18 cellular contexts compared by ENCODE assay signal in the genomic region with DNA sequence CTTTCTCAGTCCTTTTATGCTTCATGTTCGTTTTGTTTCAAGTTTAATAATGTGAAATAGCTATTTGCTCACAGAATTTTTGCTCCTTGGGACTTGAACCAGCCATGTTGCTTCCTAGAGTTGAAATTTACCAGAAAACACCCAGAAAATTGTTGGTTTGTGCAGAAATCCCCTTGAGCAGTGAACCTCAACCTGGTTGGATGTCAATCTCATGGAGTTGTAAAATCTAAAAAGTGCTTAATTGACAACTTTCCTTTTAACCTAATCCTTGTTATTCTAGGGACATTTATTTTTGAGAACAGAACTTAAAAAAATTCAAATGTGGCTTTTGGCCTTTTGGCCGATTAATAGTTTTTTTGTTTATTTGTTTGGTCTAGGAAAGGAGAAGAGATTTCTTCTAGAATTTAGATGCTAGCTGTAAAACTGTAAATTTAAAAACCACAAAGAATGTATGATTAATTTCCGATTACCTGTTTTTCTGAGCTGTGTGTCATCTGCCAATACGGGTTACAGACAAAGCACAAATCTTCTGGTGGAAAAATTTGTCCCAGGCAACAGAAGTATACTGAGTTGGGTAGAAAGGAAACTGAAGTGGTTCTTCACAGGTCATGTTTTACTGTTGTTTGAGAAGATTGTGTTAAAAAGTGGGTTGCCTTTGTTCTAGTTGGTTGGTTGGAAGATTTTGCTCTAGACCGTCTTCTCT.
A peak's percentile ranks its signal among the peaks of the same experiment; 100 is the strongest.
DNase-seq lines count a peak whose midpoint lies in the region; ATAC-seq and TF ChIP-seq lines count a peak whose summit lies in the region.
"Had no signal": no experiment of that assay in that cellular context is flagged by ENCODE, and none has a peak within 500 bp of the region (broad histone marks: within the 10 kb centered on the region; RNA-seq: fewer than 3 reads in every experiment).

No MANE protein-coding gene starts in this region.

- no peak overlapping the region for H3K4me2 ChIP-seq in PC-9
- no peak overlapping the region for H3K4me2 ChIP-seq in mammary epithelial cell (ENCODE audit: insufficient read depth, low read depth, low read length)

- H3K9me3 ChIP-seq in PC-9 (ENCODE audit: insufficient read depth, low read depth) (no peaks in the 10 kb centered on the region), mammary epithelial cell (replicated peaks; ENCODE audit: insufficient read depth, low read length) (no peaks in the 10 kb centered on the region)
- H3K9me3 ChIP-seq: ascending aorta, SJSA1, upper lobe of right lung had no signal

- H3K36me3 Mint-ChIP-seq in activated CD4-positive, alpha-beta T cell treated with anti-CD3 and anti-CD28 coated beads, Interleukin-2, amount 10 ng/mL, durations not matched to agents 24 days and 14 days (ENCODE audit: low read depth) = peaks cover 46% of the 10 kb centered on the region
- peaks cover 34% of the 10 kb centered on the region for H3K36me3 Mint-ChIP-seq in stimulated activated effector memory CD8-positive, alpha-beta T cell treated with anti-CD3 and anti-CD28 coated beads, Interleukin-12 subunit alpha, Interleukin-12 subunit beta, amount 100 ng/mL, for 72 hours

- no peak for TF ChIP-seq CTCF in PC-9 (conservative IDR thresholded peaks at IDR 0.05)
- no peak for TF ChIP-seq CTCF in mammary epithelial cell (conservative IDR thresholded peaks at IDR 0.05 in 1 of 2, IDR thresholded peaks at IDR 0.05 in 1 of 2; ENCODE audit: extremely low read depth in 1 of 2, insufficient read depth in 1 of 2, low read depth in 1 of 2, low read length in 2 of 2)

- in situ Hi-C loops in mammary epithelial cell (cut with MboI; ENCODE audit: low sequenced_read_pairs in 2 of 2) = no loop called here

- H3K27me3 ChIP-seq in PC-9 (ENCODE audit: insufficient read depth, low read depth) (no peaks in the 10 kb centered on the region), mammary epithelial cell (ENCODE audit: insufficient read depth, low read length) (no peaks in the 10 kb centered on the region)
- H3K27me3 ChIP-seq: ascending aorta, SJSA1, upper lobe of right lung had no signal

- H3K9me3 Mint-ChIP-seq in activated CD4-positive, alpha-beta T cell treated with anti-CD3 and anti-CD28 coated beads, Interleukin-2, amount 10 ng/mL, durations not matched to agents 24 days and 14 days = peaks cover 15% of the 10 kb centered on the region
- no peaks in the 10 kb centered on the region for H3K9me3 Mint-ChIP-seq in stimulated activated effector memory CD8-positive, alpha-beta T cell treated with anti-CD3 and anti-CD28 coated beads, Interleukin-12 subunit alpha, Interleukin-12 subunit beta, amount 100 ng/mL, for 72 hours

- H3K36me3 ChIP-seq in PC-9 (ENCODE audit: low read depth) (peaks cover 21% of the 10 kb centered on the region), mammary epithelial cell (ENCODE audit: insufficient read depth, low read length) (no peaks in the 10 kb centered on the region)
- H3K36me3 ChIP-seq: upper lobe of right lung had no signal

- peaks cover 28% of the 10 kb centered on the region for H3K4me1 Mint-ChIP-seq in activated CD4-positive, alpha-beta T cell treated with anti-CD3 and anti-CD28 coated beads, Interleukin-2, amount 10 ng/mL, durations not matched to agents 24 days and 14 days
- H3K4me1 Mint-ChIP-seq in stimulated activated effector memory CD8-positive, alpha-beta T cell treated with anti-CD3 and anti-CD28 coated beads, Interleukin-12 subunit alpha, Interleukin-12 subunit beta, amount 100 ng/mL, for 72 hours = peaks cover 27% of the 10 kb centered on the region

- H3K4me1 ChIP-seq in PC-9 (replicated peaks; ENCODE audit: insufficient read depth) (no peaks in the 10 kb centered on the region), mammary epithelial cell (ENCODE audit: insufficient read depth, low read length) (no peaks in the 10 kb centered on the region)
- H3K4me1 ChIP-seq: ascending aorta, upper lobe of right lung had no signal

- H3K27ac Mint-ChIP-seq in activated CD4-positive, alpha-beta T cell treated with anti-CD3 and anti-CD28 coated beads, Interleukin-2, amount 10 ng/mL, durations not matched to agents 24 days and 14 days = peak overlapping the region; percentile 85
- peak overlapping the region; percentile 41 for H3K27ac Mint-ChIP-seq in stimulated activated effector memory CD8-positive, alpha-beta T cell treated with anti-CD3 and anti-CD28 coated beads, Interleukin-12 subunit alpha, Interleukin-12 subunit beta, amount 100 ng/mL, for 72 hours

- H4K20me1 ChIP-seq in PC-9 (ENCODE audit: insufficient read depth) (peaks cover 6% of the 10 kb centered on the region), mammary epithelial cell (ENCODE audit: insufficient read depth, low read length) (no peaks in the 10 kb centered on the region)

- H2AFZ ChIP-seq in PC-9 (no peak overlapping the region), mammary epithelial cell (ENCODE audit: low read depth, low read length) (no peak overlapping the region)

- 89% methylated on average over 5 of the region's 5 CpGs for WGBS in mammary epithelial cell (ENCODE audit: low coverage, missing lambda C conversion rate)

- peak overlapping the region; percentile 33 for H3K4me3 Mint-ChIP-seq in activated CD4-positive, alpha-beta T cell treated with anti-CD3 and anti-CD28 coated beads, Interleukin-2, amount 10 ng/mL, durations not matched to agents 24 days and 14 days
- peak overlapping the region; percentile 8 for H3K4me3 Mint-ChIP-seq in stimulated activated effector memory CD8-positive, alpha-beta T cell treated with anti-CD3 and anti-CD28 coated beads, Interleukin-12 subunit alpha, Interleukin-12 subunit beta, amount 100 ng/mL, for 72 hours
- H3K4me3 Mint-ChIP-seq: naive B cell had no signal

- H3K9me2 ChIP-seq in PC-9 (ENCODE audit: insufficient read depth) = no peaks in the 10 kb centered on the region

- peaks cover 84% of the 10 kb centered on the region for H3K79me2 ChIP-seq in PC-9 (ENCODE audit: low read depth)
- no peaks in the 10 kb centered on the region for H3K79me2 ChIP-seq in mammary epithelial cell (ENCODE audit: insufficient read depth, low read length)

- no peak overlapping the region for H3K4me3 ChIP-seq in PC-9
- no peak overlapping the region for H3K4me3 ChIP-seq in mammary epithelial cell (replicated peaks in 1 of 3; ENCODE audit: insufficient read depth in 1 of 3, low read depth in 2 of 3, low read length in 3 of 3)
- H3K4me3 ChIP-seq: ascending aorta, SJSA1, upper lobe of right lung had no signal

- CTCF ChIA-PET in PC-9 (lab: Charles Lee) = no interaction called here
- CTCF ChIA-PET in mammary epithelial cell (lab: Charles Lee; ENCODE audit: low non-redundant PET) = interaction anchor here (0.8 kb wide), 1 partner anchor 10 kb away, joined by 11 read pairs; no protein-coding TSS in a partner anchor

- BruUV-seq in PC-9 (replicated peaks; lab: Mats Ljungman, UMichigan) (no TSS peak), mammary epithelial cell (replicated peaks; lab: Mats Ljungman, UMichigan) (no TSS peak)

- H3K27ac ChIP-seq in PC-9 (peak overlapping the region; percentile 19; the same call in 1 of the 2 replicates), mammary epithelial cell (ENCODE audit: insufficient read depth, low read depth, low read length) (no peak overlapping the region)
- H3K27ac ChIP-seq: ascending aorta, SJSA1, upper lobe of right lung had no signal

- DNase-seq in activated CD4-positive, alpha-beta T cell treated with anti-CD3 and anti-CD28 coated beads, Interleukin-2, amount 10 ng/mL, durations not matched to agents 24 days and 14 days = no peak
- no peak for DNase-seq in activated CD4-positive, alpha-beta T cell treated with anti-CD3 and anti-CD28 coated beads, Interleukin-2, amount 50 U/mL, for 4 hours
- DNase-seq in PC-9 (no peak), mammary epithelial cell (peak; percentile 23), HK-2 (ENCODE audit: unreplicated experiment) (no peak), T-helper 9 cell (no peak)
- DNase-seq in stimulated activated effector memory CD8-positive, alpha-beta T cell treated with anti-CD3 and anti-CD28 coated beads, Interleukin-12 subunit alpha, Interleukin-12 subunit beta, amount 100 ng/mL, for 72 hours (ENCODE audit: low spot score in 2 of 2) = no peak
- DNase-seq: EL, hippocampal formation, IMR-90, naive B cell, NCI-H1092 treated with DMSO at 0.1 percent for 48 hours, NCI-H345, upper lobe of right lung had no signal

- dilution Hi-C loops in mammary epithelial cell (cut with HindIII; ENCODE audit: low sequenced_read_pairs) = no loop called here

- no peak overlapping the region for H3K9ac ChIP-seq in mammary epithelial cell (ENCODE audit: insufficient read depth, low read length)

- peaks cover 64% of the 10 kb centered on the region for H3F3A ChIP-seq in PC-9 (ENCODE audit: insufficient read depth, low read depth)

- peak; percentile 93 for ATAC-seq in stimulated activated effector memory CD8-positive, alpha-beta T cell treated with anti-CD3 and anti-CD28 coated beads, Interleukin-12 subunit alpha, Interleukin-12 subunit beta, amount 100 ng/mL, for 72 hours
- ATAC-seq in HG03095 (IDR thresholded peaks at IDR 0.05; ENCODE audit: unreplicated experiment) = no peak
- ATAC-seq: left lobe of liver, upper lobe of right lung had no signal

- intact Hi-C loops in activated CD4-positive, alpha-beta T cell treated with anti-CD3 and anti-CD28 coated beads, Interleukin-2, amount 10 ng/mL, durations not matched to agents 24 days and 14 days (cut with micrococcal nuclease) = loop anchor here (2.0 kb wide), 1 partner anchor 14 kb away; no protein-coding TSS in a partner anchor
- intact Hi-C loops in PC-9 (cut with micrococcal nuclease; ENCODE audit: unreplicated experiment) = no loop called here
- intact Hi-C loops in mammary epithelial cell (cut with micrococcal nuclease) = no loop called here

- H3K27me3 Mint-ChIP-seq in activated CD4-positive, alpha-beta T cell treated with anti-CD3 and anti-CD28 coated beads, Interleukin-2, amount 10 ng/mL, durations not matched to agents 24 days and 14 days = no peaks in the 10 kb centered on the region
- H3K27me3 Mint-ChIP-seq: naive B cell had no signal

- POLR2A ChIA-PET in PC-9 (lab: Charles Lee; ENCODE audit: unreplicated experiment) = no interaction called here
